Comparison of ENCODE assay signal across 8 cellular contexts in the genomic region with DNA sequence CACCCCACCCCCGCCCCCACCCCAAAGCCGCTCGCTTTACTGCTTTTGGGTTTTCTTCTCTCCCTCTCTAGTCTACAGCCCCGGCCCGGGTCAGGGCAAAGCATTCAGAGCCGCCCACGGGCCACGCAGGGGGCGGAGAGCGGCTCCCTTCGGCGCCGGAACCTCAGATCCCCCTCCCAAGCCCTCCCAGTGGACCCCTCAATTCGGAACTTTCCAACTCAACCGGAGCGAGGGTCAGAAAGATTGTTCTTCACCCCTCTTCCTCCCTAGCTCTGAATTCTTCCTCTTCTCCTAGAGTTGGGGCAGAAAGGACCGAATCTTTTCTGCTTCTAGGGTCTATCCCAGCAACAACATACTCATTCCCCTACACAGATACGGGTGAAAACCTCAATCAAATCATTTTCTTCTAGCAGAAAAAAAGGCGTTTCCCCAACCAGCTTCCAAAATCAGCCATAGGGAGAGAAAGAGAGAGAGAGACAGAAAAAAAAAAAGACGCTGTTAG. TPM values are rescaled to one million over a fixed set of nuclear protein-coding genes. Genes with fewer than 3 reads are reported as not detected.
A peak's percentile ranks its signal among the peaks of the same experiment; 100 is the strongest.
DNase-seq lines count a peak whose midpoint lies in the region; ATAC-seq and TF ChIP-seq lines count a peak whose summit lies in the region.

No MANE protein-coding gene starts in this region.

- H3K9me3 ChIP-seq in muscle layer of duodenum (ENCODE audit: control insufficient read depth in 1 of 2, low read length in 2 of 2) (no peaks in the 10 kb centered on the region), upper lobe of left lung (no peaks in the 10 kb centered on the region)

- no peak for TF ChIP-seq CTCF in upper lobe of left lung (IDR thresholded peaks at IDR 0.05)

- H3K9me3 Mint-ChIP-seq in central memory CD8-positive, alpha-beta T cell = no peaks in the 10 kb centered on the region

- H3K36me3 ChIP-seq in muscle layer of duodenum (ENCODE audit: control insufficient read depth in 1 of 2, insufficient read depth in 2 of 2, low read length in 2 of 2) = no peaks in the 10 kb centered on the region
- no peaks in the 10 kb centered on the region for H3K36me3 ChIP-seq in upper lobe of left lung

- DNase-seq in COLO668 (lab: John Stamatoyannopoulos, UW; ENCODE audit: unreplicated experiment) (peak; percentile 68), NCI-H748 (lab: John Stamatoyannopoulos, UW; ENCODE audit: unreplicated experiment) (peak; percentile 62), upper lobe of left lung (peak in 1 of 2 donors; percentile 82), RPMI8226 (no peak), DMS79 treated with DMSO at 0.1 percent for 48 hours (lab: John Stamatoyannopoulos, UW) (no peak)
- DNase-seq in central memory CD8-positive, alpha-beta T cell (ENCODE audit: low spot score in 2 of 2) = no peak

- H3K27me3 ChIP-seq in muscle layer of duodenum (ENCODE audit: low read depth, low read length) (peaks cover 4% of the 10 kb centered on the region), upper lobe of left lung (peaks cover 0 to 41% (median 22%) of the 10 kb centered on the region in 4 donors)

- 6% methylated on average over 10 to 14 of the region's 20 CpGs for WGBS in upper lobe of left lung, 2 donors

- H3K36me3 Mint-ChIP-seq in central memory CD8-positive, alpha-beta T cell (ENCODE audit: insufficient read depth) = peaks cover 16% of the 10 kb centered on the region

- H3K27me3 Mint-ChIP-seq in central memory CD8-positive, alpha-beta T cell = peaks cover 55% of the 10 kb centered on the region

- peak overlapping the region; percentile 91 for H3K4me3 Mint-ChIP-seq in central memory CD8-positive, alpha-beta T cell

- H3K4me3 ChIP-seq in muscle layer of duodenum (ENCODE audit: low read depth in 1 of 2, low read length in 2 of 2) = peak overlapping the region; percentile 62 to 86
- H3K4me3 ChIP-seq in upper lobe of left lung = peak overlapping the region; percentile 42 to 60 (median 51)

- no peak for TF ChIP-seq EP300 in upper lobe of left lung (IDR thresholded peaks at IDR 0.05)

- peak; percentile 44 for ATAC-seq in central memory CD8-positive, alpha-beta T cell (replicated peaks; ENCODE audit: extremely low read depth, poor library complexity, severe bottlenecking)
- ATAC-seq in upper lobe of left lung (ENCODE audit: low FRiP score in 2 of 2) (peak in 1 of 2 donors; percentile 15), esophagus mucosa (no peak)

- peaks cover 13 to 42% of the 10 kb centered on the region in 2 donors for H3K4me1 ChIP-seq in muscle layer of duodenum (ENCODE audit: control insufficient read depth in 1 of 2, insufficient read depth in 2 of 2, low read length in 2 of 2)
- peaks cover 12 to 29% (median 18%) of the 10 kb centered on the region in 4 donors for H3K4me1 ChIP-seq in upper lobe of left lung

- peaks cover 28% of the 10 kb centered on the region for H3K4me1 Mint-ChIP-seq in central memory CD8-positive, alpha-beta T cell

- H3K27ac ChIP-seq in muscle layer of duodenum (ENCODE audit: low read length) (peak overlapping the region; percentile 84), upper lobe of left lung (peak overlapping the region; percentile 81 to 90 (median 88))

- no peak for TF ChIP-seq POLR2A in upper lobe of left lung (IDR thresholded peaks at IDR 0.05)

- H3K27ac Mint-ChIP-seq in central memory CD8-positive, alpha-beta T cell (ENCODE audit: low read depth) = peak overlapping the region; percentile 87

RNA-seq across cellular contexts. Expression of a gene that starts 1.0 kb away (rescaled TPM):
- total RNA-seq in upper lobe of left lung = 10 to 100 TPM in 2 of 6 donors, 1 to 10 TPM in 4; 1.4 to 16.1 (median 7.4) TPM
- total RNA-seq in esophagus mucosa = 14.1 TPM

RNA-seq across cellular contexts. Expression of a gene that starts 13.1 kb away (rescaled TPM):
- total RNA-seq in upper lobe of left lung = not detected
- 0.24 TPM for total RNA-seq in esophagus mucosa

RNA-seq across cellular contexts. Expression of a gene that starts 34.2 kb away (rescaled TPM):
- total RNA-seq in upper lobe of left lung (1 to 10 TPM in 4 of 6 donors, under 1 TPM in 2; 0.61 to 5.6 (median 2.0) TPM), esophagus mucosa (2.4 TPM)

RNA-seq across cellular contexts. Expression of a gene that starts 46.1 kb away (rescaled TPM):
- total RNA-seq in upper lobe of left lung (10 to 100 TPM in 2 of 6 donors, 1 to 10 TPM in 4; 2.9 to 12.6 (median 7.9) TPM), esophagus mucosa (6.0 TPM)

RNA-seq across cellular contexts. Expression of a gene that starts 49.7 kb away (rescaled TPM):
- total RNA-seq in upper lobe of left lung = 1 to 10 TPM in 4 of 6 donors, under 1 TPM in 2; 0.39 to 5.0 (median 1.5) TPM
- total RNA-seq in esophagus mucosa = 0.16 TPM

Comparison
In these comparisons a context has a peak if more than half of its experiments do, and no peak if none do; other contexts are left out.
1. DNase-seq: peak in COLO668 (single experiment) and NCI-H748 (single experiment); none in central memory CD8-positive, alpha-beta T cell (0 of 2), RPMI8226 (single experiment) and DMS79 treated with DMSO at 0.1 percent for 48 hours (single experiment).